In the genomic region with DNA sequence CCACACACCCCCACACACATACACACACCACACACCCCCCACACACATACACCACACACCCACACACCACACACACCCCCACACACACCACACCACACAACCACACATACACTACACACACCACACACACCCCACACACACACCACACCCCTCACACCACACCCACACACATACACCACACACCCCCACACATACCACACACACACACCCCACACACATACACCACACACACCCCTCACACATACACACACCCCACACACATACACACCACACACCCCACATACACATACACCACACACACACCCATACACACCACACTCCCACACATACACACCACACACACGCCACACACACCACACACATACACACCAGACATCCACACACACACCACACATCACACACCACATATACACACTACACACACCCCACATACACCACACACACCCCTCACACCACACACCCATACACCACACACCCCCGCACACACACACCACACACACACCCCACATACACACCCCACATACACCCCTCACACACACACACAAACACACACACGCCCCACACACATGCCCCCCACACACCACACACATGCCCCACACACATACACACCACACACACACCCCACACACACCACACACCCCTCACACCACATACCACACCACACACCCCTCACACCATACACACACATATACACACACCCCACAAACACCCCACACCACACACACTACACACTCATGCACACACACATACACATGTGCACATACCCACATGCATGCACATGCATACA, we compare ENCODE assay signal across 1 cellular context.
TF ChIP-seq lines count a peak whose summit lies in the region.

No MANE protein-coding gene starts in this region.

TF ChIP-seq in K562, 482 proteins besides CTCF, POLR2A, EP300 and RAD21:
- TF ChIP-seq POLR2G (IDR thresholded peaks at IDR 0.05; ENCODE audit: low read depth, low read length) (peak; percentile 36; the same call in 1 of the 2 replicates), NFIC (IDR thresholded peaks at IDR 0.05) (no peak), ZNF124 (CRISPR knock-in tag; IDR thresholded peaks at IDR 0.05) (no peak), HNRNPLL (IDR thresholded peaks at IDR 0.05; ENCODE audit: low read depth, low read length, poor library complexity, severe bottlenecking) (no peak), ZZZ3 (IDR thresholded peaks at IDR 0.05) (no peak), SUPT5H (IDR thresholded peaks at IDR 0.05) (peak; percentile 52; the same call in 1 of the 2 replicates), ZNF75A (CRISPR knock-in tag; IDR thresholded peaks at IDR 0.05) (no peak), NCOR1 (IDR thresholded peaks at IDR 0.05) (no peak), OTX1 (CRISPR knock-in tag; IDR thresholded peaks at IDR 0.05) (0 out of 2 replicates have a peak, but pooled peaks have one; percentile 23), EGR1 (conservative IDR thresholded peaks at IDR 0.05) (peak; percentile 51), POLR3G (IDR thresholded peaks at IDR 0.05; ENCODE audit: extremely low read depth, insufficient read length, insufficient replicate concordance) (no peak), STAT5A (IDR thresholded peaks at IDR 0.05; ENCODE audit: borderline replicate concordance, low read length) (peak; percentile 32; the same call in 1 of the 2 replicates), SRSF1 (IDR thresholded peaks at IDR 0.05; ENCODE audit: low read depth, low read length) (no peak), NR4A1 (CRISPR knock-in tag; IDR thresholded peaks at IDR 0.05) (no peak), NR4A1 (tag; IDR thresholded peaks at IDR 0.05) (no peak), ELF1 (tag; IDR thresholded peaks at IDR 0.05) (no peak), MBD2 (IDR thresholded peaks at IDR 0.05; ENCODE audit: borderline replicate concordance, low read depth) (no peak), CREBBP (IDR thresholded peaks at IDR 0.05; ENCODE audit: low read depth, low read length) (peak; percentile 6), GTF2F1 (IDR thresholded peaks at IDR 0.05; ENCODE audit: low read depth, low read length) (no peak), RFX1 (IDR thresholded peaks at IDR 0.05) (no peak), RBM14 (IDR thresholded peaks at IDR 0.05; ENCODE audit: borderline replicate concordance, insufficient read depth, low read depth, low read length) (no peak)
- TF ChIP-seq, protein P1, sequence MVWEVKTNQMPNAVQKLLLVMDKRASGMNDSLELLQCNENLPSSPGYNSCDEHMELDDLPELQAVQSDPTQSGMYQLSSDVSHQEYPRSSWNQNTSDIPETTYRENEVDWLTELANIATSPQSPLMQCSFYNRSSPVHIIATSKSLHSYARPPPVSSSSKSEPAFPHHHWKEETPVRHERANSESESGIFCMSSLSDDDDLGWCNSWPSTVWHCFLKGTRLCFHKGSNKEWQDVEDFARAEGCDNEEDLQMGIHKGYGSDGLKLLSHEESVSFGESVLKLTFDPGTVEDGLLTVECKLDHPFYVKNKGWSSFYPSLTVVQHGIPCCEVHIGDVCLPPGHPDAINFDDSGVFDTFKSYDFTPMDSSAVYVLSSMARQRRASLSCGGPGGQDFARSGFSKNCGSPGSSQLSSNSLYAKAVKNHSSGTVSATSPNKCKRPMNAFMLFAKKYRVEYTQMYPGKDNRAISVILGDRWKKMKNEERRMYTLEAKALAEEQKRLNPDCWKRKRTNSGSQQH (CRISPR knock-in tag; IDR thresholded peaks at IDR 0.05): peak; percentile 72
- TF ChIP-seq, protein P2, sequence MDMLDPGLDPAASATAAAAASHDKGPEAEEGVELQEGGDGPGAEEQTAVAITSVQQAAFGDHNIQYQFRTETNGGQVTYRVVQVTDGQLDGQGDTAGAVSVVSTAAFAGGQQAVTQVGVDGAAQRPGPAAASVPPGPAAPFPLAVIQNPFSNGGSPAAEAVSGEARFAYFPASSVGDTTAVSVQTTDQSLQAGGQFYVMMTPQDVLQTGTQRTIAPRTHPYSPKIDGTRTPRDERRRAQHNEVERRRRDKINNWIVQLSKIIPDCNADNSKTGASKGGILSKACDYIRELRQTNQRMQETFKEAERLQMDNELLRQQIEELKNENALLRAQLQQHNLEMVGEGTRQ (CRISPR knock-in tag; IDR thresholded peaks at IDR 0.05): no peak
- TF ChIP-seq, protein P3, sequence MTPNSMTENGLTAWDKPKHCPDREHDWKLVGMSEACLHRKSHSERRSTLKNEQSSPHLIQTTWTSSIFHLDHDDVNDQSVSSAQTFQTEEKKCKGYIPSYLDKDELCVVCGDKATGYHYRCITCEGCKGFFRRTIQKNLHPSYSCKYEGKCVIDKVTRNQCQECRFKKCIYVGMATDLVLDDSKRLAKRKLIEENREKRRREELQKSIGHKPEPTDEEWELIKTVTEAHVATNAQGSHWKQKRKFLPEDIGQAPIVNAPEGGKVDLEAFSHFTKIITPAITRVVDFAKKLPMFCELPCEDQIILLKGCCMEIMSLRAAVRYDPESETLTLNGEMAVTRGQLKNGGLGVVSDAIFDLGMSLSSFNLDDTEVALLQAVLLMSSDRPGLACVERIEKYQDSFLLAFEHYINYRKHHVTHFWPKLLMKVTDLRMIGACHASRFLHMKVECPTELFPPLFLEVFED (CRISPR knock-in tag; conservative IDR thresholded peaks at IDR 0.05): peak; percentile 45; the same call in 1 of the 2 replicates
- TF ChIP-seq, protein P4, sequence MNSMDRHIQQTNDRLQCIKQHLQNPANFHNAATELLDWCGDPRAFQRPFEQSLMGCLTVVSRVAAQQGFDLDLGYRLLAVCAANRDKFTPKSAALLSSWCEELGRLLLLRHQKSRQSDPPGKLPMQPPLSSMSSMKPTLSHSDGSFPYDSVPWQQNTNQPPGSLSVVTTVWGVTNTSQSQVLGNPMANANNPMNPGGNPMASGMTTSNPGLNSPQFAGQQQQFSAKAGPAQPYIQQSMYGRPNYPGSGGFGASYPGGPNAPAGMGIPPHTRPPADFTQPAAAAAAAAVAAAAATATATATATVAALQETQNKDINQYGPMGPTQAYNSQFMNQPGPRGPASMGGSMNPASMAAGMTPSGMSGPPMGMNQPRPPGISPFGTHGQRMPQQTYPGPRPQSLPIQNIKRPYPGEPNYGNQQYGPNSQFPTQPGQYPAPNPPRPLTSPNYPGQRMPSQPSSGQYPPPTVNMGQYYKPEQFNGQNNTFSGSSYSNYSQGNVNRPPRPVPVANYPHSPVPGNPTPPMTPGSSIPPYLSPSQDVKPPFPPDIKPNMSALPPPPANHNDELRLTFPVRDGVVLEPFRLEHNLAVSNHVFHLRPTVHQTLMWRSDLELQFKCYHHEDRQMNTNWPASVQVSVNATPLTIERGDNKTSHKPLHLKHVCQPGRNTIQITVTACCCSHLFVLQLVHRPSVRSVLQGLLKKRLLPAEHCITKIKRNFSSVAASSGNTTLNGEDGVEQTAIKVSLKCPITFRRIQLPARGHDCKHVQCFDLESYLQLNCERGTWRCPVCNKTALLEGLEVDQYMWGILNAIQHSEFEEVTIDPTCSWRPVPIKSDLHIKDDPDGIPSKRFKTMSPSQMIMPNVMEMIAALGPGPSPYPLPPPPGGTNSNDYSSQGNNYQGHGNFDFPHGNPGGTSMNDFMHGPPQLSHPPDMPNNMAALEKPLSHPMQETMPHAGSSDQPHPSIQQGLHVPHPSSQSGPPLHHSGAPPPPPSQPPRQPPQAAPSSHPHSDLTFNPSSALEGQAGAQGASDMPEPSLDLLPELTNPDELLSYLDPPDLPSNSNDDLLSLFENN (IDR thresholded peaks at IDR 0.05; ENCODE audit: low read depth in 2 of 2, low read length in 2 of 2): no peak
- TF ChIP-seq, protein P5, sequence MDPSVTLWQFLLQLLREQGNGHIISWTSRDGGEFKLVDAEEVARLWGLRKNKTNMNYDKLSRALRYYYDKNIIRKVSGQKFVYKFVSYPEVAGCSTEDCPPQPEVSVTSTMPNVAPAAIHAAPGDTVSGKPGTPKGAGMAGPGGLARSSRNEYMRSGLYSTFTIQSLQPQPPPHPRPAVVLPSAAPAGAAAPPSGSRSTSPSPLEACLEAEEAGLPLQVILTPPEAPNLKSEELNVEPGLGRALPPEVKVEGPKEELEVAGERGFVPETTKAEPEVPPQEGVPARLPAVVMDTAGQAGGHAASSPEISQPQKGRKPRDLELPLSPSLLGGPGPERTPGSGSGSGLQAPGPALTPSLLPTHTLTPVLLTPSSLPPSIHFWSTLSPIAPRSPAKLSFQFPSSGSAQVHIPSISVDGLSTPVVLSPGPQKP (CRISPR knock-in tag; IDR thresholded peaks at IDR 0.05): no peak
TF ChIP-seq in K562: peak in this region for 8.
